ENCODE assay signal across 11 cellular contexts in the genomic region with DNA sequence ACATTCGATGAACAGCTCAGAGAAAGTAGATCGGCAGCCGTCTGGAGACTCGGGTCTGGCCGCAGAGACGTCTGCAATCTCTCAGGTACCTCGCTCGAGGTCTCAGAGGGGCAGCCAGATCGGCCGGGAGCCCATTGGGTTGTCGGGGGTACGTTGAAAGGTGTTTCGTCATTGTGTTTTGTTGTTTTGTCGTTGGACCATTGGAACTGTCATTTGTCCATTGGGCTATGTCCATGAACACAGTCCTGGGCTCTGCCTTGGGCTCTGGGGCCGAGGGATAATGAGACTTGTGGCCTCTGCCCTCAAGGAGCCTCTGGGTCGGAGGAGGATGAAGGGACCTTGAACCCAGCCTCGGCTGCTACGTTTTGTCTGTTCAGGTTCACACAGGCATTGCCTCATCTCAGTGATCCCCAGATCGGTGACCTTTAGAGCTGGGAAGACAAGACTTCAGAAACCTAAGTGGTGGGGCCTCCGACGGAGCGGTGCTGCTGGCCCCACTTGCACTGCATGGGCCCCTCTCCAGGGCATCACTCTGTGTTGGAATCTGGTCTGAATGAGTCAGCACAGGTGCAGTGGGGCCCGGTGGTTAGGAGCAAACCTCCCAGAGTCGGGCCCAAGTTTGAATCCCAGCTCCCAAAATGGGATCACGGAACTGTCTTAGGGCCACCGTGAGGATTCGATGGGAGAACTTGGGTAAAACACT.
"Had no signal": no experiment of that assay in that cellular context is flagged by ENCODE, and none has a peak within 500 bp of the region (broad histone marks: within the 10 kb centered on the region; RNA-seq: fewer than 3 reads in every experiment).

No MANE protein-coding gene starts in this region.

- H3K4me3 ChIP-seq: cardiac muscle cell, heart right ventricle, left lung, ovary had no signal

- H3K4me1 Mint-ChIP-seq: neural crest cell had no signal

- H3K36me3 Mint-ChIP-seq: activated naive CD8-positive, alpha-beta T cell had no signal

- H3K27ac ChIP-seq: cardiac muscle cell, left lung, ovary had no signal

- H3K27me3 Mint-ChIP-seq: activated CD4-positive, alpha-beta memory T cell treated with anti-CD3 and anti-CD28 coated beads for 36 hours; activated naive CD8-positive, alpha-beta T cell; stimulated activated naive B cell treated with anti-CD40 and anti-IgM and Interleukin-4, amounts not matched to agents 10 μg/mL and 1 μg/mL and 100 μg/mL, for 72 hours; type B pancreatic cell had no signal

- FAIRE-seq: colon had no signal

- H3K27ac Mint-ChIP-seq: activated CD4-positive, alpha-beta memory T cell treated with anti-CD3 and anti-CD28 coated beads for 36 hours; activated naive CD8-positive, alpha-beta T cell had no signal

- H3K36me3 ChIP-seq: cardiac muscle cell, ovary had no signal

- H3K9me3 ChIP-seq: heart right ventricle, left lung, ovary had no signal

- H3K27me3 ChIP-seq: cardiac muscle cell, heart right ventricle, left lung, ovary had no signal

- H3K4me3 Mint-ChIP-seq: activated CD4-positive, alpha-beta memory T cell treated with anti-CD3 and anti-CD28 coated beads for 36 hours; activated naive CD8-positive, alpha-beta T cell; activated T-cell treated with anti-CD3 and anti-CD28 coated beads, Interleukin-2, amount 50 U/mL, for 4 hours; neural crest cell; type B pancreatic cell had no signal

- H3K9me3 Mint-ChIP-seq: activated CD4-positive, alpha-beta memory T cell treated with anti-CD3 and anti-CD28 coated beads for 36 hours; activated T-cell treated with anti-CD3 and anti-CD28 coated beads, Interleukin-2, amount 50 U/mL, for 4 hours; neural crest cell; stimulated activated naive B cell treated with anti-CD40 and anti-IgM and Interleukin-4, amounts not matched to agents 10 μg/mL and 1 μg/mL and 100 μg/mL, for 72 hours; type B pancreatic cell had no signal
